In the genomic region with DNA sequence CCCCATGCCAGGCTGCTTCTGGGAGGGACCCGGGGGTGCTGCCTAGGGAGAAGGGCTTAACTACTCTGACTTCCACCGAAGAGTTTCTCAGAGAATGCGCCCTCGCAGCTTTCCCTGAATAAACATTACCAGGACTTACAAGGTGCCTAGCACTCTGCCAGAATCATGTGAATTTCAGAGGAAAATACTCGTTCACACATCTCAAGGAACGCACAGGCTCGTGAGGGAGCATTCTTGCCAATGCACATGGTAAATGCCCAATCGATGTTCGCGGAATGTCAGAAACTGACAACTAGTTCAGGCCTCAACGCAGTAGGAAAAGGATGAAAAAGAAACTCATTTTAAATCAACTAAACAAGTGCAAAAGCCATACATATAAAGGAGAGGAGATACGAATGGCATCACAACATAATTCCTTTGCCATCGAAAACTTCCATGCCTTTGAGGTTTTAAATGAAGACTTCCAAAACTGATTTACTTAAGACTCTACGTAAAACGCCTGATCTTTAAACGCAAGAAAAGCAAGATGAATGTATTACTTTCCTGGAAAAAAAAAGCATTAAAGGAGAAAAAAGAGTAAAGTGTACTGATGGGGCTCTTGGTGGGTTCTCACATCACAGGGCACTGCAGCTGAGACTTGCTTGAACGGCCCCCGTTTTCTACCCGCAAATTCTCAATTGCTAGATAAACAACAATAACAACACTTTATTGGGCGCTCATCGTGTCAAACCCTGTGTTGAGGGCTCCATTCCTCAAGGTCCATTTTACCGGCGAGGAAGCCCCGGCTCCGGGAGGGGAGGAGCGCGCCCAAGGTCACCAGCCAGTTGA, we compare ENCODE assay signal across 7 cellular contexts. TPM values are rescaled to one million over a fixed set of nuclear protein-coding genes. Genes with fewer than 3 reads are reported as not detected.
DNase-seq lines count a peak whose midpoint lies in the region; ATAC-seq and TF ChIP-seq lines count a peak whose summit lies in the region.

No MANE protein-coding gene starts in this region.

- no peak for ATAC-seq in HG03439 (IDR thresholded peaks at IDR 0.05; ENCODE audit: unreplicated experiment)

- DNase-seq in NB4 (ENCODE audit: low read depth): peak; percentile 45
- DNase-seq in cardiac fibroblast (ENCODE audit: low read depth in 2 of 2): peak; percentile 32 to 41
- DNase-seq in AG20443 (ENCODE audit: low spot score): no peak

- no peak for TF ChIP-seq CTCF in GM12875 (IDR thresholded peaks at IDR 0.05; ENCODE audit: borderline replicate concordance, insufficient read depth, low read depth, low read length)
- no peak for TF ChIP-seq CTCF in NB4 (IDR thresholded peaks at IDR 0.05; ENCODE audit: low read depth, low read length)
- no peak for TF ChIP-seq CTCF in cardiac fibroblast (IDR thresholded peaks at IDR 0.05; ENCODE audit: low read depth, low read length)

- H3K9me3 ChIP-seq in mesodermal cell (ENCODE audit: control insufficient read depth, low read length): no peaks in the 10 kb centered on the region

- 1 to 11% methylated on average over 16 to 17 of the region's 27 CpGs for WGBS in mesodermal cell (ENCODE audit: insufficient coverage in 2 of 2), 2 experiments
- WGBS in urinary bladder: 15% methylated on average over 27 of the region's 27 CpGs

- H3K4me3 ChIP-seq in GM12875 (ENCODE audit: low read depth, low read length) (peak overlapping the region; percentile 90), NB4 (ENCODE audit: low read depth, low read length) (peak overlapping the region; percentile 65), cardiac fibroblast (replicated peaks in 1 of 2; ENCODE audit: low read depth in 2 of 2, low read length in 2 of 2) (peak overlapping the region; percentile 91 to 98), mesodermal cell (ENCODE audit: extremely low read depth, insufficient read depth, low read length, poor library complexity, severe bottlenecking) (peak overlapping the region; percentile 94), urinary bladder (ENCODE audit: low read depth, low read length) (peak overlapping the region; percentile 72)

- H3K36me3 ChIP-seq in mesodermal cell (ENCODE audit: control insufficient read depth, insufficient read depth, low read length) (peaks cover 6% of the 10 kb centered on the region), urinary bladder (ENCODE audit: insufficient read depth) (no peaks in the 10 kb centered on the region)

- H3K4me1 ChIP-seq in mesodermal cell (ENCODE audit: control insufficient read depth, insufficient read depth, low read length, poor library complexity, severe bottlenecking) (peaks cover 7% of the 10 kb centered on the region), urinary bladder (ENCODE audit: insufficient read depth) (no peaks in the 10 kb centered on the region)

- no peak for TF ChIP-seq POLR2A in NB4 (IDR thresholded peaks at IDR 0.05; ENCODE audit: extremely low read depth, insufficient read length)

- H3K27ac ChIP-seq in mesodermal cell (ENCODE audit: low read depth, low read length, severe bottlenecking): peak overlapping the region; percentile 100
- H3K27ac ChIP-seq in urinary bladder (ENCODE audit: low read depth): peak overlapping the region; percentile 97

RNA-seq across cellular contexts. Expression of a gene that starts 0.8 kb away (rescaled TPM):
- 131 TPM for polyA plus RNA-seq in mesodermal cell (2013, experiment 1 of 2)
- polyA plus RNA-seq in mesodermal cell (2013, experiment 2 of 2): 112 TPM
- total RNA-seq in urinary bladder: 26.2 TPM
- 70.3 TPM for polyA plus RNA-seq in urinary bladder

RNA-seq across cellular contexts. Expression of a gene that starts 1.2 kb away (rescaled TPM):
- polyA plus RNA-seq in mesodermal cell (2013, experiment 1 of 2): 37.0 TPM
- polyA plus RNA-seq in mesodermal cell (2013, experiment 2 of 2): 43.5 TPM
- total RNA-seq in urinary bladder: 37.5 TPM
- 3.4 TPM for polyA plus RNA-seq in urinary bladder

RNA-seq across cellular contexts. Expression of a gene that starts 29.8 kb away (rescaled TPM):
- polyA plus RNA-seq in mesodermal cell (2013, experiment 1 of 2): 41.7 TPM
- 38.2 TPM for polyA plus RNA-seq in mesodermal cell (2013, experiment 2 of 2)
- total RNA-seq in urinary bladder: 44.1 TPM
- 26.7 TPM for polyA plus RNA-seq in urinary bladder
